39 cellular contexts compared by ENCODE assay signal in the genomic region with DNA sequence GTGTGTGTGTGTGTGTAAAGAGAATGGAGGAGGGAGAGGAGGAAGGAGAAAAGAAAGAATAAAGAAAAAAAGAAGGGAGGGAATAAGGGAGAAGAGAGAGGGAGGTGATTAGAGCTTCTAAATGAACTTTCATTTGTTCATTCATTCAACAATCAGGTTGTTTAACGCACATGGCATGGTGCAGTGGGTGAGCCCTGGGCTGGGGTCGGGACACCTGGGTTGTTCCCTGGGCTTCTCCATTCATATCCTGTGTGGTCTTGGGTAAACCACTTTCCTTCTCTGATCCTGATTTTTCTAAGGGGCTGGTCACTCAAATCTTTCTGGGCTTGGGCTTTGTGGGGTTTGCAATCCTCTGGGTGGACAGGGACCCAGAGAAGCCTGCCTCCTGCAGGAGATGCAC.
"Had no signal": no experiment of that assay in that cellular context is flagged by ENCODE, and none has a peak within 500 bp of the region (broad histone marks: within the 10 kb centered on the region; RNA-seq: fewer than 3 reads in every experiment).

No MANE protein-coding gene starts in this region.

- H3K9me3 Mint-ChIP-seq: activated B cell treated with CpG ODN at 0.5 μM for 24 hours; activated CD4-positive, alpha-beta memory T cell treated with anti-CD3 and anti-CD28 coated beads for 36 hours; activated CD4-positive, alpha-beta T cell treated with anti-CD3 and anti-CD28 coated beads, Interleukin-2, amount 10 ng/mL, durations not matched to agents 24 days and 14 days; activated CD8-positive, alpha-beta T cell treated with anti-CD3 and anti-CD28 coated beads for 36 hours; activated naive CD4-positive, alpha-beta T cell treated with anti-CD3 and anti-CD28 coated beads for 36 hours; activated naive CD4-positive, alpha-beta T cell treated with anti-CD3 and anti-CD28 coated beads, Interleukin-2, amount 50 U/mL, for 72 hours; activated naive CD8-positive, alpha-beta T cell treated with anti-CD3 and anti-CD28 coated beads for 36 hours; activated T-cell treated with anti-CD3 and anti-CD28 coated beads, Interleukin-2, amount 50 U/mL, for 4 hours; activated T-cell treated with anti-CD3 and anti-CD28 coated beads, Interleukin-2, amount 50 U/mL, for 72 hours; activated T-helper 1 cell treated with anti-CD3 and anti-CD28 coated beads, Interleukin-12 subunit alpha, Interleukin-12 subunit beta, Interleukin-2, Interleukin-4 antibody, amounts not matched to agents 30 ng/mL and 10 ng/mL and 1 ng/mL, durations not matched to agents 14 hours and 24 hours and 36 hours; activated T-helper 17 cell treated with anti-CD3 and anti-CD28 coated beads, Interleukin-2, amount 50 U/mL, for 72 hours; central memory CD8-positive, alpha-beta T cell; T-helper 1 cell treated with Interleukin-12 subunit alpha and Interleukin-12 subunit beta and Interleukin-4 antibody, amounts not matched to agents 30 μg/mL and 1 μg/mL, for 36 hours; T-helper 2 cell treated with Interferon-gamma antibody and Interleukin-4, amounts not matched to agents 5 μg/mL and 100 μg/mL, for 36 hours had no signal

- H3K27ac Mint-ChIP-seq: activated B cell treated with CpG ODN at 0.5 μM for 24 hours; activated CD4-positive, alpha-beta memory T cell treated with anti-CD3 and anti-CD28 coated beads for 36 hours; activated CD4-positive, alpha-beta T cell treated with anti-CD3 and anti-CD28 coated beads, Interleukin-2, amount 10 ng/mL, durations not matched to agents 24 days and 14 days; activated CD8-positive, alpha-beta T cell treated with anti-CD3 and anti-CD28 coated beads for 36 hours; activated naive CD4-positive, alpha-beta T cell treated with anti-CD3 and anti-CD28 coated beads for 36 hours; activated naive CD4-positive, alpha-beta T cell treated with anti-CD3 and anti-CD28 coated beads, Interleukin-2, amount 50 U/mL, for 72 hours; activated naive CD8-positive, alpha-beta T cell treated with anti-CD3 and anti-CD28 coated beads for 36 hours; activated T-cell treated with anti-CD3 and anti-CD28 coated beads, Interleukin-2, amount 50 U/mL, for 72 hours; activated T-helper 1 cell treated with anti-CD3 and anti-CD28 coated beads, Interleukin-12 subunit alpha, Interleukin-12 subunit beta, Interleukin-2, Interleukin-4 antibody, amounts not matched to agents 30 ng/mL and 10 ng/mL and 1 ng/mL, durations not matched to agents 14 hours and 24 hours and 36 hours; activated T-helper 17 cell treated with anti-CD3 and anti-CD28 coated beads, Interleukin-2, amount 50 U/mL, for 72 hours; T-helper 1 cell treated with Interleukin-12 subunit alpha and Interleukin-12 subunit beta and Interleukin-4 antibody, amounts not matched to agents 30 μg/mL and 1 μg/mL, for 36 hours; T-helper 2 cell treated with Interferon-gamma antibody and Interleukin-4, amounts not matched to agents 5 μg/mL and 100 μg/mL, for 36 hours had no signal

- H3K36me3 Mint-ChIP-seq: activated CD4-positive, alpha-beta memory T cell treated with anti-CD3 and anti-CD28 coated beads for 36 hours; activated naive CD4-positive, alpha-beta T cell treated with anti-CD3 and anti-CD28 coated beads, Interleukin-2, amount 50 U/mL, for 72 hours; activated naive CD8-positive, alpha-beta T cell treated with anti-CD3 and anti-CD28 coated beads for 36 hours had no signal

- H3K36me3 ChIP-seq: adrenal gland, brain microvascular endothelial cell, breast epithelium, cardiac muscle cell had no signal

- H3K4me1 Mint-ChIP-seq: activated B cell treated with CpG ODN at 0.5 μM for 24 hours; activated CD4-positive, alpha-beta T cell treated with anti-CD3 and anti-CD28 coated beads, Interleukin-2, amount 10 ng/mL, durations not matched to agents 24 days and 14 days; activated naive CD8-positive, alpha-beta T cell treated with anti-CD3 and anti-CD28 coated beads for 36 hours; activated T-helper 17 cell treated with anti-CD3 and anti-CD28 coated beads, Interleukin-2, amount 50 U/mL, for 72 hours; central memory CD8-positive, alpha-beta T cell had no signal

- H3K27ac ChIP-seq: adrenal gland, body of pancreas, brain microvascular endothelial cell, breast epithelium, cardiac muscle cell, VCaP had no signal

- H3K4me1 ChIP-seq: adrenal gland, body of pancreas, breast epithelium had no signal

- H3K4me3 Mint-ChIP-seq: activated B cell treated with CpG ODN at 0.5 μM for 24 hours; activated CD4-positive, alpha-beta memory T cell treated with anti-CD3 and anti-CD28 coated beads for 36 hours; activated CD4-positive, alpha-beta T cell treated with anti-CD3 and anti-CD28 coated beads, Interleukin-2, amount 10 ng/mL, durations not matched to agents 24 days and 14 days; activated CD8-positive, alpha-beta T cell treated with anti-CD3 and anti-CD28 coated beads for 36 hours; activated naive CD4-positive, alpha-beta T cell treated with anti-CD3 and anti-CD28 coated beads for 36 hours; activated naive CD8-positive, alpha-beta T cell treated with anti-CD3 and anti-CD28 coated beads for 36 hours; activated T-cell treated with anti-CD3 and anti-CD28 coated beads, Interleukin-2, amount 50 U/mL, for 4 hours; activated T-cell treated with anti-CD3 and anti-CD28 coated beads, Interleukin-2, amount 50 U/mL, for 72 hours; activated T-helper 1 cell treated with anti-CD3 and anti-CD28 coated beads, Interleukin-12 subunit alpha, Interleukin-12 subunit beta, Interleukin-2, Interleukin-4 antibody, amounts not matched to agents 30 ng/mL and 10 ng/mL and 1 ng/mL, durations not matched to agents 14 hours and 24 hours and 36 hours; activated T-helper 17 cell treated with anti-CD3 and anti-CD28 coated beads, Interleukin-2, amount 50 U/mL, for 72 hours; central memory CD8-positive, alpha-beta T cell; T-helper 1 cell treated with Interleukin-12 subunit alpha and Interleukin-12 subunit beta and Interleukin-4 antibody, amounts not matched to agents 30 μg/mL and 1 μg/mL, for 36 hours; T-helper 2 cell treated with Interferon-gamma antibody and Interleukin-4, amounts not matched to agents 5 μg/mL and 100 μg/mL, for 36 hours had no signal

- FAIRE-seq: astrocyte, TTC549 had no signal

- DNase-seq: activated B cell treated with CpG ODN at 0.5 μM for 24 hours; activated CD4-positive, alpha-beta memory T cell treated with anti-CD3 and anti-CD28 coated beads for 36 hours; activated CD4-positive, alpha-beta T cell treated with anti-CD3 and anti-CD28 coated beads for 4 hours; activated CD4-positive, alpha-beta T cell treated with anti-CD3 and anti-CD28 coated beads, Interleukin-2, amount 10 ng/mL, durations not matched to agents 24 days and 14 days; activated CD4-positive, alpha-beta T cell treated with anti-CD3 and anti-CD28 coated beads, Interleukin-2, amount 50 U/mL, for 1 hour; activated CD4-positive, alpha-beta T cell treated with anti-CD3 and anti-CD28 coated beads, Interleukin-2, amount 50 U/mL, for 4 hours; activated CD4-positive, CD25-positive, alpha-beta regulatory T cell treated with anti-CD3 and anti-CD28 coated beads, Interleukin-2, amount 50 U/mL, for 72 hours; activated CD8-positive, alpha-beta memory T cell treated with anti-CD3 and anti-CD28 coated beads, Interleukin-2, amount 50 U/mL, for 4 hours; activated CD8-positive, alpha-beta T cell treated with anti-CD3 and anti-CD28 coated beads for 36 hours; activated effector memory CD4-positive, alpha-beta T cell treated with anti-CD3 and anti-CD28 coated beads, Interleukin-2, amount 50 U/mL, for 16 hours; activated gamma-delta T cell treated with Interleukin-2 at 50 U/mL for 16 hours; activated naive CD4-positive, alpha-beta T cell; activated naive CD4-positive, alpha-beta T cell treated with anti-CD3 and anti-CD28 coated beads for 36 hours; activated naive CD4-positive, alpha-beta T cell treated with anti-CD3 and anti-CD28 coated beads, Interleukin-2, amount 50 U/mL, for 16 hours; activated naive CD8-positive, alpha-beta T cell treated with anti-CD3 and anti-CD28 coated beads for 36 hours; activated T-cell treated with anti-CD3 and anti-CD28 coated beads for 4 hours; activated T-cell treated with anti-CD3 and anti-CD28 coated beads, Interleukin-2, amount 50 U/mL, for 1 hour; activated T-cell treated with anti-CD3 and anti-CD28 coated beads, Interleukin-2, amount 50 U/mL, for 4 hours; activated T-cell treated with anti-CD3 and anti-CD28 coated beads, Interleukin-2, amount 50 U/mL, for 72 hours; adrenal gland; amniotic stem cell; body of pancreas; brain microvascular endothelial cell; caudate nucleus; SW 1271; T-helper 1 cell; T-helper 2 cell; T-helper 9 cell had no signal

- H3K9me3 ChIP-seq: adrenal gland, body of pancreas, breast epithelium had no signal

- H3K4me3 ChIP-seq: adrenal gland, body of pancreas, breast epithelium, cardiac muscle cell had no signal

- H3K27me3 ChIP-seq: adrenal gland, body of pancreas, brain microvascular endothelial cell, breast epithelium, cardiac muscle cell had no signal
